ENCODE assay signal across 9 cellular contexts in the genomic region with DNA sequence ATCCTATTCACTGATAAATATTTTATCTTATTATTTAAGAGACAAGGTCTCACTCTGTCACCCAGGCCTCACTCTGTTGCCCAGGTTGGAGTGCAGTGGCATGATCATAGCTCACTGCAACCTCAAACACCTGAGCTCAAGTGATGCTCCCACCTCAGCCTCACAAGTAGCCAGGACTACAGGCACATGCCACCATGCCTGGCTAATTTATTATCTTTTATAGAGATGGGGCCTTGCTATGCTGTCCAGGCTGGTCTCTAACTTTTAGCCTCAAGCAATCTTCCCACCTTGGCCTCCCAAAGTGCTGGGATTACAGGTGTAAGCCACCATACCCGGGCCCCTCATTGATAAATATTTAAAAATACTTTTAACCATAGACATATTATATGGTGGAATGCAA. TPM values are rescaled to one million over a fixed set of nuclear protein-coding genes. Genes with fewer than 3 reads are reported as not detected.
"Had no signal": no experiment of that assay in that cellular context is flagged by ENCODE, and none has a peak within 500 bp of the region (broad histone marks: within the 10 kb centered on the region; RNA-seq: fewer than 3 reads in every experiment).

No MANE protein-coding gene starts in this region.

RNA-seq across cellular contexts. Expression of gene CD164L2, which starts 49.6 kb away (rescaled TPM):
- total RNA-seq: activated CD4-positive, alpha-beta memory T cell treated with anti-CD3 and anti-CD28 coated beads, Interleukin-2, amount 10 ng/mL, durations not matched to agents 7 days and 5 days; activated CD4-positive, alpha-beta T cell treated with anti-CD3 and anti-CD28 coated beads for 36 hours; activated CD8-positive, alpha-beta memory T cell treated with anti-CD3 and anti-CD28 coated beads for 36 hours; activated naive CD4-positive, alpha-beta T cell treated with anti-CD3 and anti-CD28 coated beads for 36 hours; activated naive CD8-positive, alpha-beta T cell treated with anti-CD3 and anti-CD28 coated beads for 36 hours; activated T-helper 17 cell treated with anti-CD3 and anti-CD28 coated beads, Interleukin-2, amount 50 U/mL, for 72 hours; NCI-H460; OCI-LY7; RPMI7951 had no signal

RNA-seq across cellular contexts. Expression of gene FCN3, which starts 58.1 kb away (rescaled TPM):
- total RNA-seq: activated CD4-positive, alpha-beta memory T cell treated with anti-CD3 and anti-CD28 coated beads, Interleukin-2, amount 10 ng/mL, durations not matched to agents 7 days and 5 days; activated CD4-positive, alpha-beta T cell treated with anti-CD3 and anti-CD28 coated beads for 36 hours; activated CD8-positive, alpha-beta memory T cell treated with anti-CD3 and anti-CD28 coated beads for 36 hours; activated naive CD4-positive, alpha-beta T cell treated with anti-CD3 and anti-CD28 coated beads for 36 hours; activated naive CD8-positive, alpha-beta T cell treated with anti-CD3 and anti-CD28 coated beads for 36 hours; activated T-helper 17 cell treated with anti-CD3 and anti-CD28 coated beads, Interleukin-2, amount 50 U/mL, for 72 hours; NCI-H460; OCI-LY7; RPMI7951 had no signal
